Comparison of ENCODE assay signal across 15 cellular contexts in the genomic region with DNA sequence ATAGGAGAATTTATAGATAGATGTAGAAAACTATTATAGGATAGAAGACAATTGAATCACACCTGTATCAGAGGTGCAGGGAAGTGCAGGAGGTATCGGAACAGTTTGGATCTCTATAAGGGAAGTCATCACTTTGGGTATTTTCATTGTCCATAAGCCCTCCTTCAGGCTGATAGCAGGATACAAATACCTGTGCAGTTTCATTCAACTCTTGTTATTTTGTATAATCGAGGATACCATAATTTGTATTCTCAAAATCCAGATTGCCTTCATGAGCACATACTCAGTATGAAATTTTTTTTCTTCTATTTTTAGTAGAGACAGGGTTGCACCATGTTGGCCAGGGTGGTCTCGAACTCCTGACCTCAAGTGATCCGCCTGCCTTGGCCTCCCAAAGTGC.
"Had no signal": no experiment of that assay in that cellular context is flagged by ENCODE, and none has a peak within 500 bp of the region (broad histone marks: within the 10 kb centered on the region; RNA-seq: fewer than 3 reads in every experiment).

No MANE protein-coding gene starts in this region.

- ATAC-seq: activated CD4-positive, CD25-positive, alpha-beta regulatory T cell treated with anti-CD3 and anti-CD28 coated beads, Interleukin-2, amount 50 U/mL, for 24 hours; esophagus mucosa had no signal

- H3K27ac ChIP-seq: SK-N-MC had no signal

- DNase-seq: activated CD4-positive, alpha-beta T cell treated with anti-CD3 and anti-CD28 coated beads, Interleukin-2, amount 50 U/mL, for 1 hour; activated CD8-positive, alpha-beta memory T cell treated with anti-CD3 and anti-CD28 coated beads for 24 hours; activated naive CD4-positive, alpha-beta T cell; anterior cingulate cortex; immature natural killer cell; stimulated activated CD4-positive, alpha-beta T cell treated with anti-CD3 and anti-CD28 coated beads, Interleukin-15, amount 100 ng/mL, for 24 hours; stimulated activated CD4-positive, alpha-beta T cell treated with anti-CD3 and anti-CD28 coated beads, Interleukin-4, amount 100 ng/mL, for 1 hour; stimulated activated naive CD4-positive, alpha-beta T cell treated with Interleukin-2 at 50 U/mL for 16 hours; T-helper 1 cell; T1000; upper lobe of left lung had no signal

- H3K27me3 ChIP-seq: upper lobe of left lung had no signal

- H3K9me3 ChIP-seq: upper lobe of left lung had no signal

- H3K4me3 ChIP-seq: lung, SK-N-MC, upper lobe of left lung had no signal
